In genomic region chr18:48002933-48003365, GRCh38 we compare ENCODE assay signal across 10 cellular contexts.
A peak's percentile ranks its signal among the peaks of the same experiment; 100 is the strongest.
DNase-seq lines count a peak whose midpoint lies in the region; ATAC-seq and TF ChIP-seq lines count a peak whose summit lies in the region.
"Had no signal": no experiment of that assay in that cellular context is flagged by ENCODE, and none has a peak within 500 bp of the region (broad histone marks: within the 10 kb centered on the region; RNA-seq: fewer than 3 reads in every experiment).

No MANE protein-coding gene starts in this region.

- no peak overlapping the region for H3K27ac Mint-ChIP-seq in Caco-2 (ENCODE audit: unreplicated experiment)

- TF ChIP-seq CTCF in kidney epithelial cell (IDR thresholded peaks at IDR 0.05; ENCODE audit: insufficient read depth, low read length, poor library complexity, severe bottlenecking) = no peak
- TF ChIP-seq CTCF in Caco-2 (IDR thresholded peaks at IDR 0.05; ENCODE audit: insufficient read depth in 1 of 2, low read depth in 1 of 2, low read length in 1 of 2, severe bottlenecking in 1 of 2, unreplicated experiment in 1 of 2) = no peak

- BruUV-seq in Caco-2 (replicated peaks; lab: Mats Ljungman, UMichigan) = no TSS peak

- 5 to 10% methylated on average over 5 of the region's 5 CpGs for WGBS in aorta, 2 donors

- H3K27me3 ChIP-seq in kidney epithelial cell (ENCODE audit: control insufficient read depth, insufficient read depth, low read length) (no peaks in the 10 kb centered on the region), aorta (ENCODE audit: control insufficient read depth in 1 of 2, insufficient read depth in 2 of 2, low read length in 1 of 2) (no peaks in the 10 kb centered on the region), Caco-2 (replicated peaks; ENCODE audit: control insufficient read depth, insufficient read depth, low read length) (no peaks in the 10 kb centered on the region)

- peak overlapping the region in 1 of 2 donors; percentile 53 for H3K27ac ChIP-seq in aorta (ENCODE audit: low read depth in 1 of 2, low read length in 2 of 2)
- H3K27ac ChIP-seq: C4-2B, cardiac muscle cell had no signal

- intact Hi-C loops in aorta (cut with DNase I) = loop anchor here (1.0 to 10.0 kb wide), 3 partner anchors 36 to 118 kb away; partner anchors contain the start of gene SMAD2 (in 1 of the 2)
- intact Hi-C loops in Caco-2 (cut with micrococcal nuclease; ENCODE audit: unreplicated experiment) = no loop called here

- no peak overlapping the region for H3K4me3 Mint-ChIP-seq in Caco-2 (ENCODE audit: unreplicated experiment)

- POLR2A ChIA-PET in Caco-2 (lab: Charles Lee) = no interaction called here

- no peaks in the 10 kb centered on the region for H3K9me3 Mint-ChIP-seq in Caco-2 (ENCODE audit: unreplicated experiment)

- H3K4me1 Mint-ChIP-seq in Caco-2 (ENCODE audit: low read depth, unreplicated experiment) = no peaks in the 10 kb centered on the region

- H3K27me3 Mint-ChIP-seq in Caco-2 (ENCODE audit: insufficient read depth, unreplicated experiment) = no peaks in the 10 kb centered on the region

- ATAC-seq in aorta (ENCODE audit: low FRiP score) = peak; percentile 80

- H3K9me3 ChIP-seq in aorta (ENCODE audit: control insufficient read depth, low read length) = no peaks in the 10 kb centered on the region
- H3K9me3 ChIP-seq in Caco-2 = no peaks in the 10 kb centered on the region

- DNase-seq in activated CD8-positive, alpha-beta memory T cell treated with anti-CD3 and anti-CD28 coated beads for 24 hours = peak; percentile 41
- no peak for DNase-seq in activated CD8-positive, alpha-beta memory T cell treated with anti-CD3 and anti-CD28 coated beads, Interleukin-2, amount 50 U/mL, for 48 hours
- peak; percentile 75 for DNase-seq in amniotic epithelial cell (ENCODE audit: low read depth)
- DNase-seq in kidney epithelial cell (ENCODE audit: low read depth) = peak; percentile 91
- DNase-seq in aorta = peak; percentile 85 to 90
- no peak for DNase-seq in Caco-2
- no peak for DNase-seq in COR-L47 (lab: John Stamatoyannopoulos, UW)
- no peak for DNase-seq in epidermal melanocyte (ENCODE audit: insufficient read length, low spot score)

- H3K4me3 ChIP-seq in kidney epithelial cell (ENCODE audit: low read depth, low read length) = no peak overlapping the region
- no peak overlapping the region for H3K4me3 ChIP-seq in aorta (ENCODE audit: low read length in 2 of 2)
- H3K4me3 ChIP-seq in Caco-2 (ENCODE audit: low read depth, low read length) = no peak overlapping the region
- H3K4me3 ChIP-seq: cardiac muscle cell had no signal

- no peaks in the 10 kb centered on the region for H3K4me1 ChIP-seq in aorta (ENCODE audit: control insufficient read depth in 1 of 2, insufficient read depth in 2 of 2, low read length in 2 of 2)
- H3K4me1 ChIP-seq in Caco-2 = no peaks in the 10 kb centered on the region

- H3K36me3 ChIP-seq in kidney epithelial cell (ENCODE audit: control insufficient read depth, insufficient read depth, low read length) (no peaks in the 10 kb centered on the region), aorta (ENCODE audit: control insufficient read depth in 1 of 2, insufficient read depth in 2 of 2, low read length in 1 of 2) (no peaks in the 10 kb centered on the region), Caco-2 (ENCODE audit: control insufficient read depth, insufficient read depth, low read length) (no peaks in the 10 kb centered on the region)
- H3K36me3 ChIP-seq: cardiac muscle cell had no signal

- CTCF ChIA-PET in Caco-2 (lab: Charles Lee) = no interaction called here

- H3K36me3 Mint-ChIP-seq in Caco-2 (ENCODE audit: insufficient read depth, unreplicated experiment) = no peaks in the 10 kb centered on the region

Comparison
In these comparisons a context has a peak if more than half of its experiments do, and no peak if none do; other contexts are left out.
1. DNase-seq: peak in activated CD8-positive, alpha-beta memory T cell treated with anti-CD3 and anti-CD28 coated beads for 24 hours (single experiment), amniotic epithelial cell (single experiment), kidney epithelial cell (single experiment) and aorta (2 of 2); none in activated CD8-positive, alpha-beta memory T cell treated with anti-CD3 and anti-CD28 coated beads, Interleukin-2, amount 50 U/mL, for 48 hours (single experiment), Caco-2 (0 of 2), COR-L47 (single experiment) and epidermal melanocyte (single experiment).